Comparison of ENCODE assay signal across 16 cellular contexts in genomic region chr7:81064446-81064845, GRCh38.
DNase-seq lines count a peak whose midpoint lies in the region; FAIRE-seq and TF ChIP-seq lines count a peak whose summit lies in the region.
"Had no signal": no experiment of that assay in that cellular context is flagged by ENCODE, and none has a peak within 500 bp of the region (broad histone marks: within the 10 kb centered on the region; RNA-seq: fewer than 3 reads in every experiment).

No MANE protein-coding gene starts in this region.

- peak; percentile 62 for DNase-seq in DMS 273 (lab: John Stamatoyannopoulos, UW; ENCODE audit: unreplicated experiment)
- DNase-seq in DMS 273 treated with DMSO at 0.1 percent for 48 hours (lab: John Stamatoyannopoulos, UW), result no peak
- no peak for DNase-seq in SK-N-MC (ENCODE audit: low read depth, low spot score)
- DNase-seq in smooth muscle cell (lab: John Stamatoyannopoulos, UW; ENCODE audit: unreplicated experiment), result no peak
- DNase-seq in NCI-H1436 (lab: John Stamatoyannopoulos, UW), result no peak
- DNase-seq in NCI-H2081 (lab: John Stamatoyannopoulos, UW), result no peak
- no peak for DNase-seq in GM12892 (ENCODE audit: insufficient read length)
- DNase-seq: activated CD4-positive, alpha-beta T cell treated with anti-CD3 and anti-CD28 coated beads, Interleukin-2, amount 10 ng/mL, durations not matched to agents 7 days and 5 days; islet precursor cell; NCI-H146; SHP77 had no signal

- H3F3A ChIP-seq in smooth muscle cell (ENCODE audit: low read depth), result peaks cover 8% of the 10 kb centered on the region

- no peaks in the 10 kb centered on the region for H4K20me1 ChIP-seq in smooth muscle cell (ENCODE audit: low read depth)

- TF ChIP-seq POLR2A in GM12892 (IDR thresholded peaks at IDR 0.05; ENCODE audit: low read depth, low read length), result no peak

- H3K27ac ChIP-seq in SK-N-MC (no peak overlapping the region), mesodermal cell (ENCODE audit: low read depth, low read length, severe bottlenecking) (peak overlapping the region; percentile 68), smooth muscle cell (ENCODE audit: low read depth) (peak overlapping the region; percentile 53)
- H3K27ac ChIP-seq: 22Rv1, HL-60 had no signal

- H2AFZ ChIP-seq in smooth muscle cell (ENCODE audit: low read depth), result peak overlapping the region; percentile 89

- H3K36me3 ChIP-seq in SK-N-MC (ENCODE audit: insufficient read depth, low read length) (no peaks in the 10 kb centered on the region), mesodermal cell (ENCODE audit: control insufficient read depth, insufficient read depth, low read length) (no peaks in the 10 kb centered on the region), smooth muscle cell (ENCODE audit: low read depth) (no peaks in the 10 kb centered on the region)

- no peaks in the 10 kb centered on the region for H3K27me3 ChIP-seq in smooth muscle cell (ENCODE audit: low read depth)

- FAIRE-seq in GM12892 (lab: Jason Lieb, UNC), result no peak
- FAIRE-seq: endothelial cell of umbilical vein, GM12878 had no signal

- TF ChIP-seq CTCF in smooth muscle cell (IDR thresholded peaks at IDR 0.05; ENCODE audit: borderline replicate concordance, insufficient read depth, poor library complexity, severe bottlenecking), result no peak

- WGBS in mesodermal cell (ENCODE audit: insufficient coverage in 2 of 2), 2 experiments, result 75 to 83% methylated on average over 1 of the region's 1 CpG
- 37% methylated on average over 1 of the region's 1 CpG for WGBS in smooth muscle cell (ENCODE audit: low lambda C conversion rate)

- H3K4me3 ChIP-seq in SK-N-MC (0 out of 2 replicates have a peak overlapping the region, but pooled peaks have one; percentile 1), mesodermal cell (ENCODE audit: extremely low read depth, insufficient read depth, low read length, poor library complexity, severe bottlenecking) (no peak overlapping the region), smooth muscle cell (no peak overlapping the region)
- H3K4me3 ChIP-seq: GM12878 had no signal

- H3K9ac ChIP-seq in SK-N-MC (ENCODE audit: insufficient read length), result peak overlapping the region; percentile 2
- H3K9ac ChIP-seq in smooth muscle cell (ENCODE audit: low read depth), result no peak overlapping the region

- H3K4me2 ChIP-seq in smooth muscle cell, result peak overlapping the region; percentile 54

- H3K4me1 ChIP-seq in mesodermal cell (ENCODE audit: control insufficient read depth, insufficient read depth, low read length, poor library complexity, severe bottlenecking) (no peaks in the 10 kb centered on the region), smooth muscle cell (ENCODE audit: low read depth) (peaks cover 9% of the 10 kb centered on the region)

- H3K9me3 ChIP-seq in SK-N-MC (ENCODE audit: low read depth, low read length) (no peaks in the 10 kb centered on the region), mesodermal cell (ENCODE audit: control insufficient read depth, low read length) (no peaks in the 10 kb centered on the region), smooth muscle cell (replicated peaks; ENCODE audit: low read depth) (no peaks in the 10 kb centered on the region)

- no peaks in the 10 kb centered on the region for H3K79me2 ChIP-seq in smooth muscle cell (ENCODE audit: low read depth)
